In genomic region chr7:95646350-95646749, GRCh38 we compare ENCODE assay signal across 20 cellular contexts. TPM values are rescaled to one million over a fixed set of nuclear protein-coding genes. Genes with fewer than 3 reads are reported as not detected.
DNase-seq lines count a peak whose midpoint lies in the region; ATAC-seq and TF ChIP-seq lines count a peak whose summit lies in the region.
"Had no signal": no experiment of that assay in that cellular context is flagged by ENCODE, and none has a peak within 500 bp of the region (broad histone marks: within the 10 kb centered on the region; RNA-seq: fewer than 3 reads in every experiment).

No MANE protein-coding gene starts in this region.

- no peaks in the 10 kb centered on the region for H3K27me3 ChIP-seq in parathyroid adenoma (ENCODE audit: control insufficient read depth, insufficient read depth, low read length)
- H3K27me3 ChIP-seq: Peyer's patch had no signal

- peaks cover 6% of the 10 kb centered on the region for H3K4me1 ChIP-seq in parathyroid adenoma
- H3K4me1 ChIP-seq: A549, Peyer's patch had no signal

- no peak overlapping the region for H3K4me2 ChIP-seq in parathyroid adenoma (ENCODE audit: low read length)
- H3K4me2 ChIP-seq: A549 had no signal

- H3K4me1 Mint-ChIP-seq in natural killer cell, result no peaks in the 10 kb centered on the region
- H3K4me1 Mint-ChIP-seq: T-cell had no signal

- no peak overlapping the region for H3K27ac Mint-ChIP-seq in natural killer cell
- H3K27ac Mint-ChIP-seq: CD4-positive, alpha-beta T cell; T-cell had no signal

- no peaks in the 10 kb centered on the region for H3K9me3 Mint-ChIP-seq in natural killer cell
- H3K9me3 Mint-ChIP-seq: CD4-positive, alpha-beta T cell had no signal

- peak; percentile 21 for DNase-seq in NCI-H748 (lab: John Stamatoyannopoulos, UW; ENCODE audit: unreplicated experiment)
- no peak for DNase-seq in NCI-H748 treated with DMSO at 0.1 percent for 48 hours (lab: John Stamatoyannopoulos, UW)
- peak; percentile 70 for DNase-seq in DMS53 treated with DMSO at 0.1 percent for 48 hours (lab: John Stamatoyannopoulos, UW; ENCODE audit: unreplicated experiment)
- DNase-seq in SHP77 (lab: John Stamatoyannopoulos, UW), result peak; percentile 78 to 87
- no peak for DNase-seq in superior temporal gyrus (ENCODE audit: extremely low spot score)
- DNase-seq in natural killer cell, result no peak
- DNase-seq: CD4-positive, alpha-beta T cell; DMS79 treated with DMSO at 0.1 percent for 48 hours; Kasumi-1; MM.1S; NCI-H1092 treated with DMSO at 0.1 percent for 48 hours; NCI-H187 treated with DMSO at 0.1 percent for 48 hours; NCI-H524; NK-92 treated with Interleukin-12 subunit alpha and Interleukin-12 subunit beta, amount 100 ng/mL, for 24 hours; Peyer's patch; T-cell had no signal

- peak overlapping the region; percentile 61 for H2AFZ ChIP-seq in parathyroid adenoma

- intact Hi-C loops in natural killer cell (cut with micrococcal nuclease), result no loop called here

- TF ChIP-seq CTCF in parathyroid adenoma (IDR thresholded peaks at IDR 0.05) (no peak), natural killer cell (IDR thresholded peaks at IDR 0.05) (no peak)

- H3K36me3 Mint-ChIP-seq in natural killer cell, result no peaks in the 10 kb centered on the region
- H3K36me3 Mint-ChIP-seq: T-cell had no signal

- H3K79me2 ChIP-seq in parathyroid adenoma, result no peaks in the 10 kb centered on the region

- H3K36me3 ChIP-seq in parathyroid adenoma (ENCODE audit: control insufficient read depth, insufficient read depth, low read length), result no peaks in the 10 kb centered on the region
- H3K36me3 ChIP-seq: Peyer's patch had no signal

- H3K27ac ChIP-seq in parathyroid adenoma, result no peak overlapping the region
- H3K27ac ChIP-seq: A549, SK-N-MC had no signal

- no peaks in the 10 kb centered on the region for H3K9me3 ChIP-seq in parathyroid adenoma (ENCODE audit: control insufficient read depth, low read length)
- H3K9me3 ChIP-seq: A549, Peyer's patch had no signal

- peaks cover 5 to 11% of the 10 kb centered on the region in 2 donors for H3K27me3 Mint-ChIP-seq in natural killer cell (ENCODE audit: low read depth in 2 of 2)
- H3K27me3 Mint-ChIP-seq: T-cell had no signal

- H3K9ac ChIP-seq in parathyroid adenoma, result no peak overlapping the region

- no peak overlapping the region for H3K4me3 ChIP-seq in parathyroid adenoma (ENCODE audit: low read depth, low read length)
- H3K4me3 ChIP-seq: A549, Peyer's patch, SK-N-MC had no signal

- no peak overlapping the region for H3K4me3 Mint-ChIP-seq in natural killer cell
- H3K4me3 Mint-ChIP-seq: CD4-positive, alpha-beta T cell; T-cell had no signal

- ATAC-seq in GM21360 (IDR thresholded peaks at IDR 0.05; ENCODE audit: unreplicated experiment), result no peak
- no peak for ATAC-seq in natural killer cell
- ATAC-seq: A549, T-cell had no signal

RNA-seq across cellular contexts. Expression of gene PDK4, which starts 50.0 kb away (rescaled TPM):
- total RNA-seq in natural killer cell, result 1 to 10 TPM in 2 of 3 donors, under 1 TPM in 1; 0.78 to 3.8 (median 2.3) TPM
- total RNA-seq: CD4-positive, alpha-beta T cell had no signal

Comparison
In these comparisons a context has a peak if more than half of its experiments do, and no peak if none do; other contexts are left out.
1. DNase-seq: peak in NCI-H748 (single experiment), DMS53 treated with DMSO at 0.1 percent for 48 hours (single experiment) and SHP77 (2 of 2); none in NCI-H748 treated with DMSO at 0.1 percent for 48 hours (single experiment), superior temporal gyrus (single experiment) and natural killer cell (single experiment).